19 cellular contexts compared by ENCODE assay signal in genomic region chr20:20695250-20695816, GRCh38. TPM values are rescaled to one million over a fixed set of nuclear protein-coding genes. Genes with fewer than 3 reads are reported as not detected.
DNase-seq lines count a peak whose midpoint lies in the region; ATAC-seq and TF ChIP-seq lines count a peak whose summit lies in the region.
"Had no signal": no experiment of that assay in that cellular context is flagged by ENCODE, and none has a peak within 500 bp of the region (broad histone marks: within the 10 kb centered on the region; RNA-seq: fewer than 3 reads in every experiment).

No MANE protein-coding gene starts in this region.

- no peaks in the 10 kb centered on the region for H3K9me3 Mint-ChIP-seq in activated CD4-positive, alpha-beta memory T cell treated with anti-CD3 and anti-CD28 coated beads, Interleukin-2, amount 10 ng/mL, durations not matched to agents 7 days and 5 days
- no peaks in the 10 kb centered on the region for H3K9me3 Mint-ChIP-seq in stimulated activated naive CD8-positive, alpha-beta T cell treated with anti-CD3 and anti-CD28 coated beads, Interleukin-15, amount 100 ng/mL, for 72 hours
- H3K9me3 Mint-ChIP-seq: CD4-positive, CD25-positive, alpha-beta regulatory T cell had no signal

- H3K27ac ChIP-seq in neutrophil (peak overlapping the region; percentile 3), substantia nigra (ENCODE audit: low read depth, low read length, poor library complexity, severe bottlenecking) (no peak overlapping the region)
- H3K27ac ChIP-seq: A549, SJCRH30 had no signal

- ATAC-seq in stimulated activated naive CD8-positive, alpha-beta T cell treated with anti-CD3 and anti-CD28 coated beads, Interleukin-15, amount 100 ng/mL, for 72 hours: no peak
- ATAC-seq: A549, Panc1 had no signal

- H3K4me3 ChIP-seq in neutrophil (ENCODE audit: low read depth in 1 of 2, low read length in 1 of 2): no peak overlapping the region
- H3K4me3 ChIP-seq: A549, SJCRH30 had no signal

- no peaks in the 10 kb centered on the region for H3K36me3 Mint-ChIP-seq in activated CD4-positive, alpha-beta memory T cell treated with anti-CD3 and anti-CD28 coated beads, Interleukin-2, amount 10 ng/mL, durations not matched to agents 7 days and 5 days (ENCODE audit: low read depth)

- CTCF ChIA-PET in activated CD4-positive, alpha-beta memory T cell treated with anti-CD3 and anti-CD28 coated beads, Interleukin-2, amount 10 ng/mL, durations not matched to agents 7 days and 5 days (lab: Charles Lee): no interaction called here

- H3K27ac Mint-ChIP-seq in activated CD4-positive, alpha-beta memory T cell treated with anti-CD3 and anti-CD28 coated beads, Interleukin-2, amount 10 ng/mL, durations not matched to agents 7 days and 5 days: no peak overlapping the region
- no peak overlapping the region for H3K27ac Mint-ChIP-seq in stimulated activated naive CD8-positive, alpha-beta T cell treated with anti-CD3 and anti-CD28 coated beads, Interleukin-15, amount 100 ng/mL, for 72 hours

- H3K36me3 ChIP-seq in neutrophil: no peaks in the 10 kb centered on the region
- H3K36me3 ChIP-seq: SJCRH30 had no signal

- DNase-seq in COLO829 (ENCODE audit: low spot score) (peak; percentile 14), RKO (ENCODE audit: low spot score) (peak; percentile 29), dermis blood vessel endothelial cell (peak; percentile 63), OCI-M1 (lab: John Stamatoyannopoulos, UW) (no peak), substantia nigra (lab: John Stamatoyannopoulos, UW) (no peak)
- DNase-seq in activated CD4-positive, alpha-beta memory T cell treated with anti-CD3 and anti-CD28 coated beads, Interleukin-2, amount 10 ng/mL, durations not matched to agents 7 days and 5 days: no peak
- DNase-seq in stimulated activated naive CD8-positive, alpha-beta T cell treated with anti-CD3 and anti-CD28 coated beads, Interleukin-15, amount 100 ng/mL, for 72 hours: no peak
- DNase-seq: Calu3; CD4-positive, CD25-positive, alpha-beta regulatory T cell; DMS79; HCEC 1CT; NCI-H1105 treated with DMSO at 0.1 percent for 48 hours; NCI-H1930; NCI-H510A; NCI-H82; SJCRH30 had no signal

- POLR2A ChIA-PET in activated CD4-positive, alpha-beta memory T cell treated with anti-CD3 and anti-CD28 coated beads, Interleukin-2, amount 10 ng/mL, durations not matched to agents 7 days and 5 days (lab: Charles Lee): no interaction called here

- no peaks in the 10 kb centered on the region for H3K4me1 Mint-ChIP-seq in activated CD4-positive, alpha-beta memory T cell treated with anti-CD3 and anti-CD28 coated beads, Interleukin-2, amount 10 ng/mL, durations not matched to agents 7 days and 5 days
- H3K4me1 Mint-ChIP-seq in stimulated activated naive CD8-positive, alpha-beta T cell treated with anti-CD3 and anti-CD28 coated beads, Interleukin-15, amount 100 ng/mL, for 72 hours: peaks cover 26% of the 10 kb centered on the region

- H3K27me3 Mint-ChIP-seq in activated CD4-positive, alpha-beta memory T cell treated with anti-CD3 and anti-CD28 coated beads, Interleukin-2, amount 10 ng/mL, durations not matched to agents 7 days and 5 days: no peaks in the 10 kb centered on the region
- no peaks in the 10 kb centered on the region for H3K27me3 Mint-ChIP-seq in stimulated activated naive CD8-positive, alpha-beta T cell treated with anti-CD3 and anti-CD28 coated beads, Interleukin-15, amount 100 ng/mL, for 72 hours

- no peaks in the 10 kb centered on the region for H3K9me3 ChIP-seq in neutrophil
- H3K9me3 ChIP-seq: A549, SJCRH30 had no signal

- H3K4me3 Mint-ChIP-seq in activated CD4-positive, alpha-beta memory T cell treated with anti-CD3 and anti-CD28 coated beads, Interleukin-2, amount 10 ng/mL, durations not matched to agents 7 days and 5 days: no peak overlapping the region
- no peak overlapping the region for H3K4me3 Mint-ChIP-seq in stimulated activated naive CD8-positive, alpha-beta T cell treated with anti-CD3 and anti-CD28 coated beads, Interleukin-15, amount 100 ng/mL, for 72 hours

- H3K27me3 ChIP-seq in neutrophil: no peaks in the 10 kb centered on the region
- H3K27me3 ChIP-seq: SJCRH30 had no signal

- no peak for TF ChIP-seq CTCF in neutrophil (IDR thresholded peaks at IDR 0.05)

- peaks cover 16 to 24% of the 10 kb centered on the region in 2 experiments for H3K4me1 ChIP-seq in neutrophil (ENCODE audit: control insufficient read depth in 1 of 2, insufficient read depth in 1 of 2, low read depth in 1 of 2, low read length in 1 of 2)
- H3K4me1 ChIP-seq: SJCRH30 had no signal

RNA-seq across cellular contexts. Expression of gene RALGAPA2, which starts 17.1 kb away (rescaled TPM):
- 76.6 and 102 TPM in 2 replicates for total RNA-seq in dermis blood vessel endothelial cell
- 10 to 100 TPM; 16.5 to 20.6 TPM for total RNA-seq in activated CD4-positive, alpha-beta memory T cell treated with anti-CD3 and anti-CD28 coated beads, Interleukin-2, amount 10 ng/mL, durations not matched to agents 7 days and 5 days

Comparison
In these comparisons a context has a peak if more than half of its experiments do, and no peak if none do; other contexts are left out.
1. DNase-seq: peak in COLO829 (single experiment), RKO (single experiment) and dermis blood vessel endothelial cell (single experiment); none in activated CD4-positive, alpha-beta memory T cell treated with anti-CD3 and anti-CD28 coated beads, Interleukin-2, amount 10 ng/mL, durations not matched to agents 7 days and 5 days (single experiment), stimulated activated naive CD8-positive, alpha-beta T cell treated with anti-CD3 and anti-CD28 coated beads, Interleukin-15, amount 100 ng/mL, for 72 hours (0 of 2), OCI-M1 (single experiment) and substantia nigra (0 of 49).